In genomic region chrX:111124418-111124817, GRCh38 we compare ENCODE assay signal across 15 cellular contexts. TPM values are rescaled to one million over a fixed set of nuclear protein-coding genes. Genes with fewer than 3 reads are reported as not detected.
DNase-seq lines count a peak whose midpoint lies in the region; ATAC-seq and TF ChIP-seq lines count a peak whose summit lies in the region.
"Had no signal": no experiment of that assay in that cellular context is flagged by ENCODE, and none has a peak within 500 bp of the region (broad histone marks: within the 10 kb centered on the region; RNA-seq: fewer than 3 reads in every experiment).

No MANE protein-coding gene starts in this region.

- H3K4me1 ChIP-seq in KMS-11 (ENCODE audit: low read depth, poor library complexity, severe bottlenecking) = peaks cover 34% of the 10 kb centered on the region
- H3K4me1 ChIP-seq in CD8-positive, alpha-beta memory T cell (ENCODE audit: insufficient read depth, low read length) = no peaks in the 10 kb centered on the region
- H3K4me1 ChIP-seq: right lobe of liver had no signal

- peak overlapping the region; percentile 91 for H3K4me2 ChIP-seq in KMS-11

- H3K4me3 Mint-ChIP-seq in effector memory CD8-positive, alpha-beta T cell = no peak overlapping the region
- H3K4me3 Mint-ChIP-seq in CD8-positive, alpha-beta memory T cell = peak overlapping the region in 3 of 7 donors; percentile 29 to 80 (median 38)
- H3K4me3 Mint-ChIP-seq: activated naive CD4-positive, alpha-beta T cell treated with anti-CD3 and anti-CD28 coated beads, Interleukin-2, amount 10 ng/mL, durations not matched to agents 7 days and 5 days had no signal

- H3K27me3 ChIP-seq in KMS-11 (ENCODE audit: insufficient read depth, low read depth) = no peaks in the 10 kb centered on the region
- H3K27me3 ChIP-seq in CD8-positive, alpha-beta memory T cell (ENCODE audit: insufficient read depth, low read length, poor library complexity, severe bottlenecking) = no peaks in the 10 kb centered on the region

- POLR2A ChIA-PET in CD8-positive, alpha-beta memory T cell (lab: Charles Lee) = no interaction called here

- H3K9ac ChIP-seq in KMS-11 = no peak overlapping the region; the same call in 1 of the 2 replicates

- H3K27ac Mint-ChIP-seq in effector memory CD8-positive, alpha-beta T cell = no peak overlapping the region
- peak overlapping the region in 2 of 8 donors; percentile 10 to 66 for H3K27ac Mint-ChIP-seq in CD8-positive, alpha-beta memory T cell
- H3K27ac Mint-ChIP-seq: activated naive CD4-positive, alpha-beta T cell treated with anti-CD3 and anti-CD28 coated beads, Interleukin-2, amount 10 ng/mL, durations not matched to agents 7 days and 5 days had no signal

- peaks cover 3 to 4% of the 10 kb centered on the region in 2 donors for H3K4me1 Mint-ChIP-seq in effector memory CD8-positive, alpha-beta T cell (ENCODE audit: low read depth in 2 of 2)
- peaks cover 25 to 27% (median 26%) of the 10 kb centered on the region in 3 donors for H3K4me1 Mint-ChIP-seq in CD8-positive, alpha-beta memory T cell

- H3K36me3 Mint-ChIP-seq in effector memory CD8-positive, alpha-beta T cell (ENCODE audit: insufficient read depth) = no peaks in the 10 kb centered on the region
- peaks cover 0 to 4% (median 0%) of the 10 kb centered on the region in 3 donors for H3K36me3 Mint-ChIP-seq in CD8-positive, alpha-beta memory T cell
- H3K36me3 Mint-ChIP-seq: activated naive CD4-positive, alpha-beta T cell treated with anti-CD3 and anti-CD28 coated beads, Interleukin-2, amount 10 ng/mL, durations not matched to agents 7 days and 5 days had no signal

- H3K27ac ChIP-seq in KMS-11 = peak overlapping the region; percentile 84
- no peak overlapping the region for H3K27ac ChIP-seq in CD8-positive, alpha-beta memory T cell (ENCODE audit: low read depth, low read length)
- H3K27ac ChIP-seq: right lobe of liver had no signal

- no peak overlapping the region for H3K4me3 ChIP-seq in KMS-11 (IDR thresholded peaks at IDR 0.05; ENCODE audit: insufficient read depth, low read depth, low read length)
- no peak overlapping the region for H3K4me3 ChIP-seq in CD8-positive, alpha-beta memory T cell (ENCODE audit: low read length)
- H3K4me3 ChIP-seq: right lobe of liver had no signal

- H3K9me3 ChIP-seq in CD8-positive, alpha-beta memory T cell (ENCODE audit: low read length) = no peaks in the 10 kb centered on the region
- H3K9me3 ChIP-seq: right lobe of liver had no signal

- CTCF ChIA-PET in CD8-positive, alpha-beta memory T cell (lab: Charles Lee) = interaction anchor here (1.0 kb wide), 1 partner anchor 26 kb away, joined by 3 read pairs; no protein-coding TSS in a partner anchor

- DNase-seq in effector memory CD8-positive, alpha-beta T cell = no peak
- DNase-seq in effector CD8-positive, alpha-beta T cell (lab: John Stamatoyannopoulos, UW) = no peak
- DNase-seq in CD8-positive, alpha-beta memory T cell = no peak
- DNase-seq: activated naive CD4-positive, alpha-beta T cell treated with anti-CD3 and anti-CD28 coated beads, Interleukin-2, amount 10 ng/mL, durations not matched to agents 7 days and 5 days; caudate nucleus; CD4-positive, alpha-beta T cell; KBM-7; NCI-H69; right lobe of liver; stimulated activated CD4-positive, alpha-beta T cell treated with anti-CD3 and anti-CD28 coated beads, Interleukin-4, amount 100 ng/mL, for 4 hours; stimulated activated naive CD4-positive, alpha-beta T cell treated with Interleukin-2 at 50 U/mL for 16 hours had no signal

- no peaks in the 10 kb centered on the region for H4K20me1 ChIP-seq in KMS-11 (ENCODE audit: insufficient read depth)

- peak overlapping the region; percentile 18; the same call in 1 of the 2 replicates for H2AFZ ChIP-seq in KMS-11 (ENCODE audit: low read depth)

- no peaks in the 10 kb centered on the region for H3K9me3 Mint-ChIP-seq in effector memory CD8-positive, alpha-beta T cell
- H3K9me3 Mint-ChIP-seq in CD8-positive, alpha-beta memory T cell = no peaks in the 10 kb centered on the region
- H3K9me3 Mint-ChIP-seq: activated naive CD4-positive, alpha-beta T cell treated with anti-CD3 and anti-CD28 coated beads, Interleukin-2, amount 10 ng/mL, durations not matched to agents 7 days and 5 days; CD4-positive, alpha-beta T cell had no signal

- ATAC-seq in GM18907 (IDR thresholded peaks at IDR 0.05; ENCODE audit: unreplicated experiment) = peak; percentile 58
- ATAC-seq in GM21717 (IDR thresholded peaks at IDR 0.05; ENCODE audit: unreplicated experiment) = peak; percentile 59
- peak; percentile 12 for ATAC-seq in effector memory CD8-positive, alpha-beta T cell (replicated peaks)
- no peak for ATAC-seq in HG02610 (IDR thresholded peaks at IDR 0.05; ENCODE audit: unreplicated experiment)
- ATAC-seq: right lobe of liver had no signal

- TF ChIP-seq CTCF in KMS-11 (conservative IDR thresholded peaks at IDR 0.05; ENCODE audit: low read depth, low read length) = no peak

- no peaks in the 10 kb centered on the region for H3K79me2 ChIP-seq in KMS-11 (ENCODE audit: insufficient read depth, low read depth)

- H3K27me3 Mint-ChIP-seq in effector memory CD8-positive, alpha-beta T cell = peaks cover 0 to under 1% of the 10 kb centered on the region in 2 donors
- H3K27me3 Mint-ChIP-seq in CD8-positive, alpha-beta memory T cell = peaks cover 0 to 6% of the 10 kb centered on the region in 2 donors
- H3K27me3 Mint-ChIP-seq: activated naive CD4-positive, alpha-beta T cell treated with anti-CD3 and anti-CD28 coated beads, Interleukin-2, amount 10 ng/mL, durations not matched to agents 7 days and 5 days; CD4-positive, alpha-beta T cell had no signal

- no peaks in the 10 kb centered on the region for H3K36me3 ChIP-seq in KMS-11 (ENCODE audit: insufficient read depth)
- H3K36me3 ChIP-seq in CD8-positive, alpha-beta memory T cell (ENCODE audit: insufficient read depth, low read length) = no peaks in the 10 kb centered on the region
- H3K36me3 ChIP-seq: right lobe of liver had no signal

RNA-seq across cellular contexts. Expression of gene PAK3, which starts 28.4 kb away (rescaled TPM):
- total RNA-seq in CD8-positive, alpha-beta memory T cell = under 1 TPM; 0.31 to 0.40 TPM
- polyA plus RNA-seq in CD8-positive, alpha-beta memory T cell = 0.18 TPM
